In genomic region chr9:103734471-103734870, GRCh38 we compare ENCODE assay signal across 19 cellular contexts.
"Had no signal": no experiment of that assay in that cellular context is flagged by ENCODE, and none has a peak within 500 bp of the region (broad histone marks: within the 10 kb centered on the region; RNA-seq: fewer than 3 reads in every experiment).

No MANE protein-coding gene starts in this region.

- H3K4me3 ChIP-seq: heart right ventricle, psoas muscle, right lobe of liver, skin epidermis, testis, tibial nerve, upper lobe of right lung, vagina had no signal

- DNase-seq: effector CD4-positive, alpha-beta T cell; heart right ventricle; hypothalamus; islet precursor cell; mammary epithelial cell; naive thymus-derived CD4-positive, alpha-beta T cell; psoas muscle; retina; right lobe of liver; stimulated activated CD4-positive, alpha-beta T cell treated with anti-CD3 and anti-CD28 coated beads, Interleukin-2, amount 100 ng/mL, for 24 hours; stimulated activated CD4-positive, alpha-beta T cell treated with anti-CD3 and anti-CD28 coated beads, Interleukin-4, amount 100 ng/mL, for 4 hours; stimulated activated naive B cell treated with anti-CD40 and anti-IgM and Interleukin-4, amounts not matched to agents 10 μg/mL and 1 μg/mL and 100 μg/mL, for 72 hours; stimulated activated naive CD8-positive, alpha-beta T cell treated with anti-CD3 and anti-CD28 coated beads, Interleukin-15, amount 100 ng/mL, for 72 hours; testis; upper lobe of right lung had no signal

- H3K36me3 ChIP-seq: heart right ventricle, neutrophil, right lobe of liver, tibial nerve, upper lobe of right lung, vagina had no signal

- H3K9me3 ChIP-seq: heart right ventricle, neutrophil, psoas muscle, right lobe of liver, testis, tibial nerve, upper lobe of right lung, vagina had no signal

- H3K27me3 ChIP-seq: heart right ventricle, neutrophil, right lobe of liver, testis, tibial nerve, upper lobe of right lung, vagina had no signal

- H3K27ac ChIP-seq: heart right ventricle, neutrophil, psoas muscle, right lobe of liver, skin epidermis, testis, tibial nerve, upper lobe of right lung, vagina had no signal
